ENCODE assay signal across 8 cellular contexts in genomic region chr7:121395494-121395960, GRCh38. TPM values are rescaled to one million over a fixed set of nuclear protein-coding genes. Genes with fewer than 3 reads are reported as not detected.
DNase-seq lines count a peak whose midpoint lies in the region; ATAC-seq and TF ChIP-seq lines count a peak whose summit lies in the region.

No MANE protein-coding gene starts in this region.

- H3K36me3 Mint-ChIP-seq in effector memory CD8-positive, alpha-beta T cell (ENCODE audit: insufficient read depth), result peaks cover 13% of the 10 kb centered on the region

- TF ChIP-seq CTCF in GM10266 (IDR thresholded peaks at IDR 0.05; ENCODE audit: control insufficient read depth, insufficient read depth, low read depth, missing control alignments), result no peak

- peak overlapping the region; percentile 82 to 84 for H3K4me3 Mint-ChIP-seq in effector memory CD8-positive, alpha-beta T cell

- no peaks in the 10 kb centered on the region for H3K36me3 ChIP-seq in muscle layer of duodenum (ENCODE audit: control insufficient read depth in 1 of 2, insufficient read depth in 2 of 2, low read length in 2 of 2)

- peaks cover 3 to 10% of the 10 kb centered on the region in 2 donors for H3K4me1 ChIP-seq in muscle layer of duodenum (ENCODE audit: control insufficient read depth in 1 of 2, insufficient read depth in 2 of 2, low read length in 2 of 2)

- no peaks in the 10 kb centered on the region for H3K27me3 Mint-ChIP-seq in effector memory CD8-positive, alpha-beta T cell

- ATAC-seq in GM21737 (IDR thresholded peaks at IDR 0.05; ENCODE audit: unreplicated experiment), result peak; percentile 37
- ATAC-seq in effector memory CD8-positive, alpha-beta T cell (replicated peaks), result peak; percentile 69
- peak; percentile 53 for ATAC-seq in stimulated activated naive CD8-positive, alpha-beta T cell treated with anti-CD3 and anti-CD28 coated beads, Interleukin-15, Interleukin-2, amounts not matched to agents 100 U/mL and 50 U/mL, for 24 hours

- H3K27ac ChIP-seq in muscle layer of duodenum (ENCODE audit: low read length), result peak overlapping the region; percentile 73

- H3K4me1 Mint-ChIP-seq in effector memory CD8-positive, alpha-beta T cell (ENCODE audit: low read depth in 2 of 2), result peaks cover 18 to 22% of the 10 kb centered on the region in 2 donors

- peak overlapping the region; percentile 56 for H3K4me3 ChIP-seq in Jurkat, Clone E6-1 (ENCODE audit: low read length)
- peak overlapping the region; percentile 82 to 85 for H3K4me3 ChIP-seq in muscle layer of duodenum (ENCODE audit: low read depth in 1 of 2, low read length in 2 of 2)

- DNase-seq in GM10266 (ENCODE audit: extremely low spot score) (peak; percentile 65), NCI-H1092 (lab: John Stamatoyannopoulos, UW) (no peak)
- peak; percentile 29 for DNase-seq in Jurkat, Clone E6-1 (ENCODE audit: low read depth, low spot score)
- DNase-seq in activated CD4-positive, alpha-beta T cell treated with anti-CD3 and anti-CD28 coated beads for 24 hours (ENCODE audit: low read depth in 2 of 2), result peak; percentile 21 to 26
- peak; percentile 37 to 52 (median 38) for DNase-seq in effector memory CD8-positive, alpha-beta T cell
- peak; percentile 60 for DNase-seq in stimulated activated naive CD8-positive, alpha-beta T cell treated with anti-CD3 and anti-CD28 coated beads, Interleukin-15, Interleukin-2, amounts not matched to agents 100 U/mL and 50 U/mL, for 24 hours

- no peaks in the 10 kb centered on the region for H3K9me3 Mint-ChIP-seq in effector memory CD8-positive, alpha-beta T cell

- peak overlapping the region; percentile 51 to 70 for H3K27ac Mint-ChIP-seq in effector memory CD8-positive, alpha-beta T cell

- H3K27me3 ChIP-seq in muscle layer of duodenum (ENCODE audit: low read depth, low read length), result no peaks in the 10 kb centered on the region

- H3K9me3 ChIP-seq in muscle layer of duodenum (ENCODE audit: control insufficient read depth in 1 of 2, low read length in 2 of 2), result no peaks in the 10 kb centered on the region

RNA-seq across cellular contexts. Expression of gene FAM3C, which starts 0.6 kb away (rescaled TPM):
- polyA plus RNA-seq in Jurkat, Clone E6-1 (2012; ENCODE audit: insufficient read depth, insufficient read length), result 38.5 TPM
